In the genomic region with DNA sequence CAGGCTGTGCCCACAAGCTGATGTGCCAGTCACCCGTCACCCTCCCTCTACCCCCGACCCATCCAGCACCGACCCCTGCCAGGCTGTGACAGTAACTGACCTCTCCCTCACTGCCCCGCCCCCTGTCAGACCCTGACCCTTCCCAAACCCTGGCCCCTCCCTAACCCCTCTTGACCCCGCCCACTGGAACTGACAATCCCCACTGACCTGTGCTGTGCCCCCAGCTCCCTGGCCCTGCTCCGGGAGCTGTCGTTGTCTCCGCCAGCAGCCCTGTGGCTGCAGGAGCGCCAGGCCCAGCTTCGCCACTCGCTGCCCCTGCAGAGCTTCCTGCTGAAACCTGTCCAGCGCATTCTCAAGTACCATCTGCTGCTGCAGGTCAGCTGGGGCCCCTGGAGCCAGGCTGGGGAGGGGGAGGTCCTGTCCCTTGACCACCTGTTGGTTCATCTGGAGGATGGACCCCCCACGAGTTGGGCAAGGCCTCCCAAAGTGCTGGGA, we compare ENCODE assay signal across 1 cellular context.
TF ChIP-seq lines count a peak whose summit lies in the region.

No MANE protein-coding gene starts in this region.

TF ChIP-seq in HEK293, 187 proteins besides CTCF, POLR2A, EP300 and RAD21 (continued from another document and continues in another):
- no peak for TF ChIP-seq ZNF132 (tag by site-specific recombination; IDR thresholded peaks at IDR 0.05; ENCODE audit: borderline replicate concordance)
- TF ChIP-seq ZNF549 (tag by site-specific recombination; IDR thresholded peaks at IDR 0.05): no peak
- TF ChIP-seq ZNF426 (tag by site-specific recombination; IDR thresholded peaks at IDR 0.05): no peak
- TF ChIP-seq, protein P1, sequence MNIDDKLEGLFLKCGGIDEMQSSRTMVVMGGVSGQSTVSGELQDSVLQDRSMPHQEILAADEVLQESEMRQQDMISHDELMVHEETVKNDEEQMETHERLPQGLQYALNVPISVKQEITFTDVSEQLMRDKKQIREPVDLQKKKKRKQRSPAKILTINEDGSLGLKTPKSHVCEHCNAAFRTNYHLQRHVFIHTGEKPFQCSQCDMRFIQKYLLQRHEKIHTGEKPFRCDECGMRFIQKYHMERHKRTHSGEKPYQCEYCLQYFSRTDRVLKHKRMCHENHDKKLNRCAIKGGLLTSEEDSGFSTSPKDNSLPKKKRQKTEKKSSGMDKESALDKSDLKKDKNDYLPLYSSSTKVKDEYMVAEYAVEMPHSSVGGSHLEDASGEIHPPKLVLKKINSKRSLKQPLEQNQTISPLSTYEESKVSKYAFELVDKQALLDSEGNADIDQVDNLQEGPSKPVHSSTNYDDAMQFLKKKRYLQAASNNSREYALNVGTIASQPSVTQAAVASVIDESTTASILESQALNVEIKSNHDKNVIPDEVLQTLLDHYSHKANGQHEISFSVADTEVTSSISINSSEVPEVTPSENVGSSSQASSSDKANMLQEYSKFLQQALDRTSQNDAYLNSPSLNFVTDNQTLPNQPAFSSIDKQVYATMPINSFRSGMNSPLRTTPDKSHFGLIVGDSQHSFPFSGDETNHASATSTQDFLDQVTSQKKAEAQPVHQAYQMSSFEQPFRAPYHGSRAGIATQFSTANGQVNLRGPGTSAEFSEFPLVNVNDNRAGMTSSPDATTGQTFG (tag by site-specific recombination; IDR thresholded peaks at IDR 0.05; ENCODE audit: borderline replicate concordance): no peak
- TF ChIP-seq, protein P2, sequence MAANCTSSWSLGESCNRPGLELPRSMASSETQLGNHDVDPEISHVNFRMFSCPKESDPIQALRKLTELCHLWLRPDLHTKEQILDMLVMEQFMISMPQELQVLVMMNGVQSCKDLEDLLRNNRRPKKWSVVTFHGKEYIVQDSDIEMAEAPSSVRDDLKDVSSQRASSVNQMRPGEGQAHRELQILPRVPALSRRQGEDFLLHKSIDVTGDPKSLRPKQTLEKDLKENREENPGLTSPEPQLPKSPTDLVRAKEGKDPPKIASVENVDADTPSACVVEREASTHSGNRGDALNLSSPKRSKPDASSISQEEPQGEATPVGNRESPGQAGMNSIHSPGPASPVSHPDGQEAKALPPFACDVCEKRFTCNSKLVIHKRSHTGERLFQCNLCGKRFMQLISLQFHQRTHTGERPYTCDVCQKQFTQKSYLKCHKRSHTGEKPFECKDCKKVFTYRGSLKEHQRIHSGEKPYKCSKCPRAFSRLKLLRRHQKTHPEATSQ (tag by site-specific recombination; IDR thresholded peaks at IDR 0.05): no peak
- no peak for TF ChIP-seq GLI2 (tag by site-specific recombination; IDR thresholded peaks at IDR 0.05; ENCODE audit: borderline replicate concordance, low read depth)
- TF ChIP-seq ZBTB8A (tag by site-specific recombination; IDR thresholded peaks at IDR 0.05): no peak
- TF ChIP-seq ZNF239 (tag by site-specific recombination; IDR thresholded peaks at IDR 0.05): no peak
- TF ChIP-seq, protein P3, sequence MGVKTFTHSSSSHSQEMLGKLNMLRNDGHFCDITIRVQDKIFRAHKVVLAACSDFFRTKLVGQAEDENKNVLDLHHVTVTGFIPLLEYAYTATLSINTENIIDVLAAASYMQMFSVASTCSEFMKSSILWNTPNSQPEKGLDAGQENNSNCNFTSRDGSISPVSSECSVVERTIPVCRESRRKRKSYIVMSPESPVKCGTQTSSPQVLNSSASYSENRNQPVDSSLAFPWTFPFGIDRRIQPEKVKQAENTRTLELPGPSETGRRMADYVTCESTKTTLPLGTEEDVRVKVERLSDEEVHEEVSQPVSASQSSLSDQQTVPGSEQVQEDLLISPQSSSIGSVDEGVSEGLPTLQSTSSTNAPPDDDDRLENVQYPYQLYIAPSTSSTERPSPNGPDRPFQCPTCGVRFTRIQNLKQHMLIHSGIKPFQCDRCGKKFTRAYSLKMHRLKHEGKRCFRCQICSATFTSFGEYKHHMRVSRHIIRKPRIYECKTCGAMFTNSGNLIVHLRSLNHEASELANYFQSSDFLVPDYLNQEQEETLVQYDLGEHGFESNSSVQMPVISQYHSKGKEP (tag by site-specific recombination; IDR thresholded peaks at IDR 0.05): no peak
- no peak for TF ChIP-seq ZNF10 (tag by site-specific recombination; IDR thresholded peaks at IDR 0.05)
- TF ChIP-seq, protein P4, sequence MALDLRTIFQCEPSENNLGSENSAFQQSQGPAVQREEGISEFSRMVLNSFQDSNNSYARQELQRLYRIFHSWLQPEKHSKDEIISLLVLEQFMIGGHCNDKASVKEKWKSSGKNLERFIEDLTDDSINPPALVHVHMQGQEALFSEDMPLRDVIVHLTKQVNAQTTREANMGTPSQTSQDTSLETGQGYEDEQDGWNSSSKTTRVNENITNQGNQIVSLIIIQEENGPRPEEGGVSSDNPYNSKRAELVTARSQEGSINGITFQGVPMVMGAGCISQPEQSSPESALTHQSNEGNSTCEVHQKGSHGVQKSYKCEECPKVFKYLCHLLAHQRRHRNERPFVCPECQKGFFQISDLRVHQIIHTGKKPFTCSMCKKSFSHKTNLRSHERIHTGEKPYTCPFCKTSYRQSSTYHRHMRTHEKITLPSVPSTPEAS (tag by site-specific recombination; IDR thresholded peaks at IDR 0.05): no peak
- TF ChIP-seq MYNN (tag by site-specific recombination; IDR thresholded peaks at IDR 0.05; ENCODE audit: borderline replicate concordance): no peak
- 0 out of 2 replicates have a peak, but pooled peaks have one; percentile 24 for TF ChIP-seq BCL11B (tag by site-specific recombination; IDR thresholded peaks at IDR 0.05; ENCODE audit: low read depth)
- TF ChIP-seq, protein P5, sequence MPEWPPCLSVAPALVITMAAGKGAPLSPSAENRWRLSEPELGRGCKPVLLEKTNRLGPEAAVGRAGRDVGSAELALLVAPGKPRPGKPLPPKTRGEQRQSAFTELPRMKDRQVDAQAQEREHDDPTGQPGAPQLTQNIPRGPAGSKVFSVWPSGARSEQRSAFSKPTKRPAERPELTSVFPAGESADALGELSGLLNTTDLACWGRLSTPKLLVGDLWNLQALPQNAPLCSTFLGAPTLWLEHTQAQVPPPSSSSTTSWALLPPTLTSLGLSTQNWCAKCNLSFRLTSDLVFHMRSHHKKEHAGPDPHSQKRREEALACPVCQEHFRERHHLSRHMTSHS (tag by site-specific recombination; IDR thresholded peaks at IDR 0.05): no peak
- no peak for TF ChIP-seq TRIM28 (IDR thresholded peaks at IDR 0.05; ENCODE audit: borderline replicate concordance, low read length)
- no peak for TF ChIP-seq ZNF114 (tag by site-specific recombination; IDR thresholded peaks at IDR 0.05)
- TF ChIP-seq ZIC2 (tag by site-specific recombination; IDR thresholded peaks at IDR 0.05): peak; percentile 80
- TF ChIP-seq SP7 (tag by site-specific recombination; IDR thresholded peaks at IDR 0.05): no peak
- TF ChIP-seq, protein P6, sequence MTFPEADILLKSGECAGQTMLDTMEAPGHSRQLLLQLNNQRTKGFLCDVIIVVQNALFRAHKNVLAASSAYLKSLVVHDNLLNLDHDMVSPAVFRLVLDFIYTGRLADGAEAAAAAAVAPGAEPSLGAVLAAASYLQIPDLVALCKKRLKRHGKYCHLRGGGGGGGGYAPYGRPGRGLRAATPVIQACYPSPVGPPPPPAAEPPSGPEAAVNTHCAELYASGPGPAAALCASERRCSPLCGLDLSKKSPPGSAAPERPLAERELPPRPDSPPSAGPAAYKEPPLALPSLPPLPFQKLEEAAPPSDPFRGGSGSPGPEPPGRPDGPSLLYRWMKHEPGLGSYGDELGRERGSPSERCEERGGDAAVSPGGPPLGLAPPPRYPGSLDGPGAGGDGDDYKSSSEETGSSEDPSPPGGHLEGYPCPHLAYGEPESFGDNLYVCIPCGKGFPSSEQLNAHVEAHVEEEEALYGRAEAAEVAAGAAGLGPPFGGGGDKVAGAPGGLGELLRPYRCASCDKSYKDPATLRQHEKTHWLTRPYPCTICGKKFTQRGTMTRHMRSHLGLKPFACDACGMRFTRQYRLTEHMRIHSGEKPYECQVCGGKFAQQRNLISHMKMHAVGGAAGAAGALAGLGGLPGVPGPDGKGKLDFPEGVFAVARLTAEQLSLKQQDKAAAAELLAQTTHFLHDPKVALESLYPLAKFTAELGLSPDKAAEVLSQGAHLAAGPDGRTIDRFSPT (tag by site-specific recombination; IDR thresholded peaks at IDR 0.05): peak; percentile 39; the same call in 1 of the 2 replicates
- TF ChIP-seq, protein P7, sequence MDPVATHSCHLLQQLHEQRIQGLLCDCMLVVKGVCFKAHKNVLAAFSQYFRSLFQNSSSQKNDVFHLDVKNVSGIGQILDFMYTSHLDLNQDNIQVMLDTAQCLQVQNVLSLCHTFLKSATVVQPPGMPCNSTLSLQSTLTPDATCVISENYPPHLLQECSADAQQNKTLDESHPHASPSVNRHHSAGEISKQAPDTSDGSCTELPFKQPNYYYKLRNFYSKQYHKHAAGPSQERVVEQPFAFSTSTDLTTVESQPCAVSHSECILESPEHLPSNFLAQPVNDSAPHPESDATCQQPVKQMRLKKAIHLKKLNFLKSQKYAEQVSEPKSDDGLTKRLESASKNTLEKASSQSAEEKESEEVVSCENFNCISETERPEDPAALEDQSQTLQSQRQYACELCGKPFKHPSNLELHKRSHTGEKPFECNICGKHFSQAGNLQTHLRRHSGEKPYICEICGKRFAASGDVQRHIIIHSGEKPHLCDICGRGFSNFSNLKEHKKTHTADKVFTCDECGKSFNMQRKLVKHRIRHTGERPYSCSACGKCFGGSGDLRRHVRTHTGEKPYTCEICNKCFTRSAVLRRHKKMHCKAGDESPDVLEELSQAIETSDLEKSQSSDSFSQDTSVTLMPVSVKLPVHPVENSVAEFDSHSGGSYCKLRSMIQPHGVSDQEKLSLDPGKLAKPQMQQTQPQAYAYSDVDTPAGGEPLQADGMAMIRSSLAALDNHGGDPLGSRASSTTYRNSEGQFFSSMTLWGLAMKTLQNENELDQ (tag by site-specific recombination; IDR thresholded peaks at IDR 0.05; ENCODE audit: low read depth): no peak
- peak; percentile 67 for TF ChIP-seq GLIS1 (tag by site-specific recombination; IDR thresholded peaks at IDR 0.05)
- no peak for TF ChIP-seq ZNF354C (tag by site-specific recombination; IDR thresholded peaks at IDR 0.05; ENCODE audit: borderline replicate concordance, low read depth)
- TF ChIP-seq ZSCAN16 (tag by site-specific recombination; IDR thresholded peaks at IDR 0.05): no peak
- TF ChIP-seq, protein P8, sequence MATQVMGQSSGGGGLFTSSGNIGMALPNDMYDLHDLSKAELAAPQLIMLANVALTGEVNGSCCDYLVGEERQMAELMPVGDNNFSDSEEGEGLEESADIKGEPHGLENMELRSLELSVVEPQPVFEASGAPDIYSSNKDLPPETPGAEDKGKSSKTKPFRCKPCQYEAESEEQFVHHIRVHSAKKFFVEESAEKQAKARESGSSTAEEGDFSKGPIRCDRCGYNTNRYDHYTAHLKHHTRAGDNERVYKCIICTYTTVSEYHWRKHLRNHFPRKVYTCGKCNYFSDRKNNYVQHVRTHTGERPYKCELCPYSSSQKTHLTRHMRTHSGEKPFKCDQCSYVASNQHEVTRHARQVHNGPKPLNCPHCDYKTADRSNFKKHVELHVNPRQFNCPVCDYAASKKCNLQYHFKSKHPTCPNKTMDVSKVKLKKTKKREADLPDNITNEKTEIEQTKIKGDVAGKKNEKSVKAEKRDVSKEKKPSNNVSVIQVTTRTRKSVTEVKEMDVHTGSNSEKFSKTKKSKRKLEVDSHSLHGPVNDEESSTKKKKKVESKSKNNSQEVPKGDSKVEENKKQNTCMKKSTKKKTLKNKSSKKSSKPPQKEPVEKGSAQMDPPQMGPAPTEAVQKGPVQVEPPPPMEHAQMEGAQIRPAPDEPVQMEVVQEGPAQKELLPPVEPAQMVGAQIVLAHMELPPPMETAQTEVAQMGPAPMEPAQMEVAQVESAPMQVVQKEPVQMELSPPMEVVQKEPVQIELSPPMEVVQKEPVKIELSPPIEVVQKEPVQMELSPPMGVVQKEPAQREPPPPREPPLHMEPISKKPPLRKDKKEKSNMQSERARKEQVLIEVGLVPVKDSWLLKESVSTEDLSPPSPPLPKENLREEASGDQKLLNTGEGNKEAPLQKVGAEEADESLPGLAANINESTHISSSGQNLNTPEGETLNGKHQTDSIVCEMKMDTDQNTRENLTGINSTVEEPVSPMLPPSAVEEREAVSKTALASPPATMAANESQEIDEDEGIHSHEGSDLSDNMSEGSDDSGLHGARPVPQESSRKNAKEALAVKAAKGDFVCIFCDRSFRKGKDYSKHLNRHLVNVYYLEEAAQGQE (tag by site-specific recombination; IDR thresholded peaks at IDR 0.05): no peak
- no peak for TF ChIP-seq ZNF169 (tag by site-specific recombination; IDR thresholded peaks at IDR 0.05)
- peak; percentile 96 for TF ChIP-seq SCRT2 (tag by site-specific recombination; IDR thresholded peaks at IDR 0.05)
- TF ChIP-seq ZNF777 (tag by site-specific recombination; IDR thresholded peaks at IDR 0.05; ENCODE audit: borderline replicate concordance): no peak
- no peak for TF ChIP-seq KLF16 (tag by site-specific recombination; IDR thresholded peaks at IDR 0.05)
- peak; percentile 23; the same call in 1 of the 2 replicates for TF ChIP-seq ZNF341 (tag by site-specific recombination; IDR thresholded peaks at IDR 0.05; ENCODE audit: low read depth)
- TF ChIP-seq KLF9 (tag by site-specific recombination; IDR thresholded peaks at IDR 0.05; ENCODE audit: low read depth): 0 out of 2 replicates have a peak, but pooled peaks have one; percentile 40
- TF ChIP-seq, protein P9, sequence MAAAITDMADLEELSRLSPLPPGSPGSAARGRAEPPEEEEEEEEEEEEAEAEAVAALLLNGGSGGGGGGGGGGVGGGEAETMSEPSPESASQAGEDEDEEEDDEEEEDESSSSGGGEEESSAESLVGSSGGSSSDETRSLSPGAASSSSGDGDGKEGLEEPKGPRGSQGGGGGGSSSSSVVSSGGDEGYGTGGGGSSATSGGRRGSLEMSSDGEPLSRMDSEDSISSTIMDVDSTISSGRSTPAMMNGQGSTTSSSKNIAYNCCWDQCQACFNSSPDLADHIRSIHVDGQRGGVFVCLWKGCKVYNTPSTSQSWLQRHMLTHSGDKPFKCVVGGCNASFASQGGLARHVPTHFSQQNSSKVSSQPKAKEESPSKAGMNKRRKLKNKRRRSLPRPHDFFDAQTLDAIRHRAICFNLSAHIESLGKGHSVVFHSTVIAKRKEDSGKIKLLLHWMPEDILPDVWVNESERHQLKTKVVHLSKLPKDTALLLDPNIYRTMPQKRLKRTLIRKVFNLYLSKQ (tag by site-specific recombination; IDR thresholded peaks at IDR 0.05; ENCODE audit: borderline replicate concordance): no peak
- TF ChIP-seq, protein P10, sequence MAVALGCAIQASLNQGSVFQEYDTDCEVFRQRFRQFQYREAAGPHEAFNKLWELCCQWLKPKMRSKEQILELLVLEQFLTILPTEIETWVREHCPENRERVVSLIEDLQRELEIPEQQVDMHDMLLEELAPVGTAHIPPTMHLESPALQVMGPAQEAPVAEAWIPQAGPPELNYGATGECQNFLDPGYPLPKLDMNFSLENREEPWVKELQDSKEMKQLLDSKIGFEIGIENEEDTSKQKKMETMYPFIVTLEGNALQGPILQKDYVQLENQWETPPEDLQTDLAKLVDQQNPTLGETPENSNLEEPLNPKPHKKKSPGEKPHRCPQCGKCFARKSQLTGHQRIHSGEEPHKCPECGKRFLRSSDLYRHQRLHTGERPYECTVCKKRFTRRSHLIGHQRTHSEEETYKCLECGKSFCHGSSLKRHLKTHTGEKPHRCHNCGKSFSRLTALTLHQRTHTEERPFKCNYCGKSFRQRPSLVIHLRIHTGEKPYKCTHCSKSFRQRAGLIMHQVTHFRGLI (tag by site-specific recombination; IDR thresholded peaks at IDR 0.05): no peak
- TF ChIP-seq ZNF514 (tag by site-specific recombination; IDR thresholded peaks at IDR 0.05): no peak
- TF ChIP-seq ZNF292 (tag by site-specific recombination; IDR thresholded peaks at IDR 0.05; ENCODE audit: borderline replicate concordance, low read depth): no peak
